In the genomic region with DNA sequence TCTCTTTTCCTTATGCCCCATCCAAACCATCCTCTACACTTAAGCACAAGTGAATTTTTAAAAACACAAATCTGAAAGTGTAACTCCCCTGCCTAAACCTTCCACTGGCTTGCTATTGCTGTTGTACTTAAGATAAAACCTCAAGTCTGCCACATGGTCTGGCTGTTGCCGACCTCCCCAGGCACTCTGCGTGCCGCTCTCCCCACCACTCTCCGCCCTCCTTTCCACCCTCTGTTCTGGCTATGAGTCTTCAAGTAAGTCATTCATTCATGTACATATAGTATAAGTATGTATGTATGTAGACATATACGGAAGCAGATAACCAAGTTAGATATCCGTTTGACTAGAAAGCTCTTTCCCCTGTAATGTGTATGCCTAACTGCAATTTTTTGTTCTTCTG, we compare ENCODE assay signal across 9 cellular contexts.
DNase-seq lines count a peak whose midpoint lies in the region; ATAC-seq and FAIRE-seq lines count a peak whose summit lies in the region.
"Had no signal": no experiment of that assay in that cellular context is flagged by ENCODE, and none has a peak within 500 bp of the region (broad histone marks: within the 10 kb centered on the region; RNA-seq: fewer than 3 reads in every experiment).

No MANE protein-coding gene starts in this region.

- DNase-seq in GM18507 (ENCODE audit: extremely low spot score, insufficient read length, low read depth) (no peak), GDM1 (lab: John Stamatoyannopoulos, UW) (no peak), NCI-H1694 (lab: John Stamatoyannopoulos, UW) (no peak), frontal cortex (ENCODE audit: low spot score in 2 of 2) (no peak)
- peak; percentile 76 for DNase-seq in activated CD8-positive, alpha-beta memory T cell treated with anti-CD3 and anti-CD28 coated beads, Interleukin-2, amount 50 U/mL, for 48 hours
- peak; percentile 68 to 83 (median 68) for DNase-seq in stimulated activated CD4-positive, alpha-beta T cell treated with anti-CD3 and anti-CD28 coated beads, Interleukin-12 subunit alpha, Interleukin-12 subunit beta, amount 100 ng/mL, for 48 hours (ENCODE audit: low read depth in 2 of 3, low spot score in 1 of 3)

- ATAC-seq in HG03064 (IDR thresholded peaks at IDR 0.05; ENCODE audit: low read depth, unreplicated experiment) (peak; percentile 64), GM19023 (IDR thresholded peaks at IDR 0.05; ENCODE audit: unreplicated experiment) (no peak)

- FAIRE-seq in GM18507 (lab: Jason Lieb, UNC) = peak; percentile 78
- no peak for FAIRE-seq in frontal cortex (lab: Jason Lieb, UNC)
- FAIRE-seq: islet of Langerhans had no signal

Comparison
In these comparisons a context has a peak if more than half of its experiments do, and no peak if none do; other contexts are left out.
1. DNase-seq: peak in activated CD8-positive, alpha-beta memory T cell treated with anti-CD3 and anti-CD28 coated beads, Interleukin-2, amount 50 U/mL, for 48 hours (single experiment) and stimulated activated CD4-positive, alpha-beta T cell treated with anti-CD3 and anti-CD28 coated beads, Interleukin-12 subunit alpha, Interleukin-12 subunit beta, amount 100 ng/mL, for 48 hours (3 of 3); none in GM18507 (single experiment), GDM1 (single experiment), NCI-H1694 (single experiment) and frontal cortex (0 of 2).